ENCODE assay signal across 12 cellular contexts in the genomic region with DNA sequence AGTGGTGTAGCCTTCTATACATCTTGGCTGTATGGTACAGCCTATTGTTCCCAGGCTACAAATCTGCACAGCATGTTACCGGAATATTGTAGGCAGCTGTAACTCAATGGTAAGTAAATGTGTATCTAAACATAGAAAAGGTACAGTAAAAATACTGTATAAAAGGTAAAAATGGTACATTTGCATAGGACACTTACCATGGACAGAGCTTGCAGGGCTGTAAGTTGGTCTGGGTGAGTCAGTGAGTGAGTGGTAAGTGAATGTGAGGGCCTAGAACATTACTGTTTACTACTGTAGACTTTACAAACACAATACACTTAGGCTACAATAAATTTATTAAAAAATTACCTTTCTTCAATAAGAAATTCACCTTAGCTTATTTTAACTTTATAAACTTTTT. TPM values are rescaled to one million over a fixed set of nuclear protein-coding genes. Genes with fewer than 3 reads are reported as not detected.
DNase-seq lines count a peak whose midpoint lies in the region; TF ChIP-seq lines count a peak whose summit lies in the region.
"Had no signal": no experiment of that assay in that cellular context is flagged by ENCODE, and none has a peak within 500 bp of the region (broad histone marks: within the 10 kb centered on the region; RNA-seq: fewer than 3 reads in every experiment).

No MANE protein-coding gene starts in this region.

- H3K9me3 Mint-ChIP-seq in CD14-positive monocyte, result peaks cover 0 to 6% (median 0%) of the 10 kb centered on the region in 7 donors
- H3K9me3 Mint-ChIP-seq: CD8-positive, alpha-beta memory T cell had no signal

- no peak overlapping the region for H3K27ac Mint-ChIP-seq in CD14-positive monocyte
- H3K27ac Mint-ChIP-seq: H9 had no signal

- peak; percentile 30 for DNase-seq in DMS53 treated with DMSO at 0.1 percent for 48 hours (lab: John Stamatoyannopoulos, UW; ENCODE audit: unreplicated experiment)
- DNase-seq in DMS53 (lab: John Stamatoyannopoulos, UW), result no peak
- DNase-seq in NCI-H146 (lab: John Stamatoyannopoulos, UW), result peak; percentile 37
- DNase-seq in astrocyte of the hippocampus (ENCODE audit: low read depth, low spot score), result peak; percentile 4
- DNase-seq in iris pigment epithelial cell (ENCODE audit: low read depth), result peak; percentile 11
- no peak for DNase-seq in CD14-positive monocyte (ENCODE audit: low spot score)
- DNase-seq in HT-29 (ENCODE audit: low spot score), result no peak
- no peak for DNase-seq in NCI-H1694 (lab: John Stamatoyannopoulos, UW)
- DNase-seq: CD8-positive, alpha-beta memory T cell; DMS79; GOT3; H9 had no signal

- no peak overlapping the region for H3K4me3 Mint-ChIP-seq in CD14-positive monocyte
- H3K4me3 Mint-ChIP-seq: H9 had no signal

- H3K36me3 Mint-ChIP-seq in CD14-positive monocyte, result no peaks in the 10 kb centered on the region

- intact Hi-C loops in CD14-positive monocyte (cut with micrococcal nuclease), result no loop called here

- H3K27me3 Mint-ChIP-seq in CD14-positive monocyte (ENCODE audit: low read depth in 3 of 3), result peaks cover 2 to 12% (median 3%) of the 10 kb centered on the region in 3 donors
- H3K27me3 Mint-ChIP-seq: CD8-positive, alpha-beta memory T cell had no signal

- TF ChIP-seq CTCF in CD14-positive monocyte (IDR thresholded peaks at IDR 0.05), result no peak

- H3K4me1 Mint-ChIP-seq in CD14-positive monocyte, result peaks cover 16% of the 10 kb centered on the region

RNA-seq across cellular contexts. Expression of gene MRPS9, which starts 3.7 kb away (rescaled TPM):
- 10 to 100 TPM; 11.6 to 12.5 TPM for polyA plus RNA-seq in CD14-positive monocyte
- 24.8 and 25.4 TPM in 2 replicates for total RNA-seq in HT-29 (2014; rRNA removed; shearing (Covaris generic))

Comparison
In these comparisons a context has a peak if more than half of its experiments do, and no peak if none do; other contexts are left out.
1. DNase-seq: peak in DMS53 treated with DMSO at 0.1 percent for 48 hours (single experiment), NCI-H146 (single experiment), astrocyte of the hippocampus (single experiment) and iris pigment epithelial cell (single experiment); none in DMS53 (single experiment), CD14-positive monocyte (single experiment), HT-29 (single experiment) and NCI-H1694 (single experiment).